In the genomic region with DNA sequence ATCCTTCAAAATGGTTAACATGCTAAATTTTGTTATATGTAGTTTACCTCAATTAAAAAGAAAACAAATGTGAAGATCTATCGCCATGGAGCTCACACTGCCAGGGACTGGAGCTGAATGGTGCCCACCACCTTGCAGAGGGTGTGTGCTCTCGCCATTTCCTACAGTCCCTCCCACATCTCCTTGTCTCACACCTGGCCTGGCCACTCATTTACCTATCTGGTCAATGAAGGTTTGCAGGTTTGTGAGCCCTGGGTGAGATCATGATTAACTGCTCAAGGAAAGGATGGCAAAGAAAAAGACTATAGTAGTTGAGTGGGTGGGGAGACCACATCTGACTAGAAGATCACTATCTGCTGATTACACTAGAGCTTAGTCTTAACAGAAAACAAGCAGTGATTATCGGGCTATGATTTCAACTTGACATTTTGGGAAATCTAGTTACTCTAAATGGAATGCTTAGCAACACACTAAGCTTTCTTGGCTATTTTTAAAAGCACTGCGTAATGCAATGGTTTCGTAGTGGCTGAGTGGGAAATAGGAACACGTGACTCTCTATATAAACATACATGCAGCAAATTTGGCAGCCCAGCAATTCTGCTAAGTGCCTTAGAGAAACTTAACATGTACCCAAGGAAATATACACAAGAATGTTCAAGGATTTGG, we compare ENCODE assay signal across 12 cellular contexts. TPM values are rescaled to one million over a fixed set of nuclear protein-coding genes. Genes with fewer than 3 reads are reported as not detected.
DNase-seq lines count a peak whose midpoint lies in the region; ATAC-seq, FAIRE-seq and TF ChIP-seq lines count a peak whose summit lies in the region.
"Had no signal": no experiment of that assay in that cellular context is flagged by ENCODE, and none has a peak within 500 bp of the region (broad histone marks: within the 10 kb centered on the region; RNA-seq: fewer than 3 reads in every experiment).

No MANE protein-coding gene starts in this region.

- CTCF ChIA-PET in HepG2 (lab: Yijun Ruan, JAX; ENCODE audit: low intra/inter-chr PET ratio, low total read pairs): no interaction called here

- H3K9me3 ChIP-seq in liver (ENCODE audit: control insufficient read depth in 4 of 4, low read length in 3 of 4) (no peaks in the 10 kb centered on the region), HepG2 (ENCODE audit: low read length) (no peaks in the 10 kb centered on the region), vagina (no peaks in the 10 kb centered on the region), uterus (no peaks in the 10 kb centered on the region)
- H3K9me3 ChIP-seq: right lobe of liver had no signal

- 91% methylated on average over 6 of the region's 6 CpGs for WGBS in liver
- 97% methylated on average over 6 of the region's 6 CpGs for WGBS in HepG2 (ENCODE audit: low lambda C conversion rate)

- ATAC-seq in HepG2: no peak; the same call in 2 of the 3 replicates
- ATAC-seq in esophagus mucosa: peak; percentile 54

- no peak overlapping the region for H3K4me2 ChIP-seq in HepG2 (ENCODE audit: low read depth, low read length)

- H3K79me2 ChIP-seq in HepG2 (ENCODE audit: insufficient read depth, low read length): no peaks in the 10 kb centered on the region

- BruUV-seq in HepG2 (replicated peaks; lab: Mats Ljungman, UMichigan): no TSS peak

- H2AFZ ChIP-seq in HepG2 (ENCODE audit: low read length): no peak overlapping the region

- POLR2A ChIA-PET in HepG2 (lab: Yijun Ruan, JAX): no interaction called here

- intact Hi-C loops in HepG2 (cut with micrococcal nuclease; ENCODE audit: unreplicated experiment) (no loop called here), vagina (cut with DNase I) (no loop called here), uterus (cut with DNase I; ENCODE audit: low total_unique reads) (no loop called here)

- in situ Hi-C loops in HepG2 (cut with HindIII; ENCODE audit: extremely low pct_ligation_motif_present, low pct_unique_long_range_greater_than_20kb): no loop called here

- peaks cover 34% of the 10 kb centered on the region for H3K36me3 Mint-ChIP-seq in mesothelial cell of epicardium

- H3K4me3 ChIP-seq in liver (ENCODE audit: low read depth in 1 of 3, low read length in 3 of 3): no peak overlapping the region
- H3K4me3 ChIP-seq in HepG2 (replicated peaks in 1 of 3; ENCODE audit: insufficient read depth in 1 of 3, low read depth in 2 of 3, low read length in 3 of 3): no peak overlapping the region
- no peak overlapping the region for H3K4me3 ChIP-seq in vagina
- H3K4me3 ChIP-seq in uterus: no peak overlapping the region
- H3K4me3 ChIP-seq: right lobe of liver had no signal

- no peak for TF ChIP-seq POLR2A in HepG2 (IDR thresholded peaks at IDR 0.05; ENCODE audit: insufficient read depth in 1 of 2, low read depth in 2 of 2, low read length in 2 of 2)
- no peak for TF ChIP-seq POLR2A in vagina (IDR thresholded peaks at IDR 0.05)
- no peak for TF ChIP-seq POLR2A in uterus (IDR thresholded peaks at IDR 0.05)

- no peak for TF ChIP-seq RAD21 in liver (IDR thresholded peaks at IDR 0.05)
- TF ChIP-seq RAD21 in HepG2 (CRISPR knock-in tag; IDR thresholded peaks at IDR 0.05): no peak

- H3K27ac ChIP-seq in liver (ENCODE audit: low read depth in 1 of 2, low read length in 2 of 2) (peak overlapping the region; percentile 14 to 52), HepG2 (ENCODE audit: extremely low read length, insufficient read depth, low read length) (no peak overlapping the region), vagina (peak overlapping the region; percentile 5), uterus (peak overlapping the region in 1 of 2 donors; percentile 65)

- H3K4me1 ChIP-seq in liver (ENCODE audit: control insufficient read depth in 4 of 4, insufficient read depth in 4 of 4, low read length in 3 of 4) (no peaks in the 10 kb centered on the region), HepG2 (ENCODE audit: insufficient read depth, low read length) (0 out of 2 replicates have a peak, but pooled peaks cover 3% of the 10 kb centered on the region), vagina (peaks cover 8% of the 10 kb centered on the region), uterus (peaks cover 0 to 4% of the 10 kb centered on the region in 2 donors)
- H3K4me1 ChIP-seq: right lobe of liver had no signal

- H3K4me3 Mint-ChIP-seq in mesothelial cell of epicardium: no peak overlapping the region

- no peak overlapping the region for H3K9ac ChIP-seq in liver (ENCODE audit: low read depth in 1 of 2, low read length in 2 of 2)
- no peak overlapping the region for H3K9ac ChIP-seq in HepG2 (ENCODE audit: insufficient read depth, low read depth, low read length)

- peaks cover 10% of the 10 kb centered on the region for H3K9me3 Mint-ChIP-seq in mesothelial cell of epicardium

- FAIRE-seq in HepG2 (lab: Jason Lieb, UNC): no peak
- FAIRE-seq: GM12891 had no signal

- H3K27me3 ChIP-seq in liver (ENCODE audit: control insufficient read depth in 4 of 4, insufficient read depth in 4 of 4, low read length in 3 of 4): no peaks in the 10 kb centered on the region
- no peaks in the 10 kb centered on the region for H3K27me3 ChIP-seq in HepG2 (ENCODE audit: control insufficient read depth in 1 of 2, insufficient read depth in 2 of 2, low read length in 2 of 2)
- no peaks in the 10 kb centered on the region for H3K27me3 ChIP-seq in vagina
- no peaks in the 10 kb centered on the region for H3K27me3 ChIP-seq in uterus
- H3K27me3 ChIP-seq: right lobe of liver had no signal

- peaks cover 23% of the 10 kb centered on the region for H3K4me1 Mint-ChIP-seq in mesothelial cell of epicardium

- H4K20me1 ChIP-seq in HepG2 (ENCODE audit: insufficient read depth, low read length): no peaks in the 10 kb centered on the region

- H3K27me3 Mint-ChIP-seq in mesothelial cell of epicardium (ENCODE audit: low read depth): no peaks in the 10 kb centered on the region

- peak overlapping the region; percentile 18 for H3K27ac Mint-ChIP-seq in mesothelial cell of epicardium

- TF ChIP-seq CTCF in liver (IDR thresholded peaks at IDR 0.05; ENCODE audit: low read depth, low read length, missing input control) (no peak), HepG2 (CRISPR knock-in tag; IDR thresholded peaks at IDR 0.05) (no peak), mesothelial cell of epicardium (IDR thresholded peaks at IDR 0.05; ENCODE audit: unreplicated experiment) (no peak), vagina (IDR thresholded peaks at IDR 0.05) (no peak), uterus (IDR thresholded peaks at IDR 0.05) (no peak)

- TF ChIP-seq EP300 in HepG2 (IDR thresholded peaks at IDR 0.05; ENCODE audit: low read depth in 2 of 2, low read length in 2 of 2): no peak
- TF ChIP-seq EP300 in HepG2 (CRISPR knock-in tag; IDR thresholded peaks at IDR 0.05; ENCODE audit: borderline replicate concordance): no peak

- H3K36me3 ChIP-seq in liver (ENCODE audit: control insufficient read depth in 4 of 4, insufficient read depth in 3 of 4, low read depth in 1 of 4, low read length in 3 of 4) (peaks cover 0 to 15% (median 6%) of the 10 kb centered on the region in 4 donors), HepG2 (replicated peaks in 1 of 2; ENCODE audit: control insufficient read depth in 1 of 2, insufficient read depth in 2 of 2, low read length in 2 of 2) (peaks cover 5 to 53% of the 10 kb centered on the region in 2 experiments; a peak in 4 of 5 replicates), vagina (no peaks in the 10 kb centered on the region), uterus (no peaks in the 10 kb centered on the region)

- DNase-seq in HepG2 (ENCODE audit: low spot score) (no peak), mesothelial cell of epicardium (ENCODE audit: low spot score in 2 of 2, unreplicated experiment in 2 of 2) (no peak), vagina (ENCODE audit: extremely low spot score in 2 of 2) (no peak), cortex of kidney (lab: John Stamatoyannopoulos, UW) (no peak), NCI-H146 treated with DMSO at 0.1 percent for 48 hours (lab: John Stamatoyannopoulos, UW; ENCODE audit: unreplicated experiment) (no peak), uterus (no peak)
- DNase-seq: C1 segment of cervical spinal cord, NCI-H1417, right lobe of liver had no signal

TF ChIP-seq in liver, 16 proteins besides CTCF, POLR2A, EP300 and RAD21:
- no peak for TF ChIP-seq YY1 (IDR thresholded peaks at IDR 0.05)

TF ChIP-seq in HepG2, 621 proteins besides CTCF, POLR2A, EP300 and RAD21 (continues in another document):
- TF ChIP-seq TMF1 (CRISPR knock-in tag; IDR thresholded peaks at IDR 0.05; ENCODE audit: low read depth) (no peak), ZKSCAN1 (IDR thresholded peaks at IDR 0.05; ENCODE audit: low read length) (no peak), MYNN (CRISPR knock-in tag; IDR thresholded peaks at IDR 0.05; ENCODE audit: low read depth) (no peak), POLR2G (IDR thresholded peaks at IDR 0.05; ENCODE audit: low read depth, low read length) (no peak), ZNF556 (CRISPR knock-in tag; IDR thresholded peaks at IDR 0.05; ENCODE audit: borderline replicate concordance) (no peak), ZFP82 (CRISPR knock-in tag; IDR thresholded peaks at IDR 0.05; ENCODE audit: borderline replicate concordance) (no peak)

RNA-seq across cellular contexts. Expression of a gene that starts 27.3 kb away (rescaled TPM):
- total RNA-seq in liver (10 to 100 TPM; 12.3 to 19.9 TPM), HepG2 (2016; rRNA removed; fragmentation: Illumina TruSeq; extraction: Trizol) (83.4 and 93.4 TPM in 2 replicates), esophagus mucosa (48.8 TPM), mesothelial cell of epicardium (49.5 to 58.6 TPM (median 53.0 TPM) in 3 replicates), vagina (28.0 TPM), uterus (10 to 100 TPM; 18.4 to 64.8 (median 38.2) TPM)
- polyA plus RNA-seq in liver (10 to 100 TPM; 10.8 to 16.3 TPM), HepG2 (2011; rRNA removed) (15.1 and 18.3 TPM in 2 replicates)
- 31.6 and 35.5 TPM in 2 replicates for total RNA-seq in HepG2 (2016; cell fraction: cytosol; rRNA removed; fragmentation: Illumina TruSeq; extraction: Trizol; ENCODE audit: low read depth)
- total RNA-seq in HepG2 (2016; cell fraction: insoluble cytoplasmic fraction; rRNA removed; fragmentation: Illumina TruSeq; extraction: Trizol): 84.7 and 92.1 TPM in 2 replicates
- total RNA-seq in HepG2 (2016; cell fraction: membrane; rRNA removed; fragmentation: Illumina TruSeq; extraction: Trizol): 27.5 and 35.9 TPM in 2 replicates
- 91.9 and 111 TPM in 2 replicates for total RNA-seq in HepG2 (2016; cell fraction: nucleus; rRNA removed; fragmentation: Illumina TruSeq; extraction: Trizol)
- polyA plus RNA-seq in HepG2 (2011; cell fraction: cytosol; rRNA removed): 8.3 and 11.5 TPM in 2 replicates
- 17.6 and 19.5 TPM in 2 replicates for polyA plus RNA-seq in HepG2 (2011; cell fraction: nucleus; rRNA removed)
- polyA plus RNA-seq in HepG2 (2012): 25.6 and 27.4 TPM in 2 replicates
- polyA plus RNA-seq in HepG2 (2016; cell fraction: cytosol; fragmentation: Illumina TruSeq; extraction: Trizol; ENCODE audit: low read depth): 3.1 and 4.0 TPM in 2 replicates
- 72.7 and 85.6 TPM in 2 replicates for polyA plus RNA-seq in HepG2 (2016; cell fraction: insoluble cytoplasmic fraction; fragmentation: Illumina TruSeq; extraction: Trizol; ENCODE audit: low read depth)
- 7.5 and 9.6 TPM in 2 replicates for polyA plus RNA-seq in HepG2 (2016; cell fraction: membrane; fragmentation: Illumina TruSeq; extraction: Trizol; ENCODE audit: low read depth)
- 69.1 and 80.7 TPM in 2 replicates for polyA plus RNA-seq in HepG2 (2016; cell fraction: nucleus; fragmentation: Illumina TruSeq; extraction: Trizol; ENCODE audit: insufficient read depth, low read depth)
- polyA minus RNA-seq in HepG2 (2011; rRNA and poly(A)+ RNA removed; ENCODE audit: low replicate concordance): 11.4 and 23.9 TPM in 2 replicates
- polyA minus RNA-seq in HepG2 (2011; cell fraction: cytosol; rRNA and poly(A)+ RNA removed): 9.7 and 12.0 TPM in 2 replicates
- 107 and 109 TPM in 2 replicates for polyA minus RNA-seq in HepG2 (2011; cell fraction: nucleus; rRNA and poly(A)+ RNA removed)
